In the genomic region with DNA sequence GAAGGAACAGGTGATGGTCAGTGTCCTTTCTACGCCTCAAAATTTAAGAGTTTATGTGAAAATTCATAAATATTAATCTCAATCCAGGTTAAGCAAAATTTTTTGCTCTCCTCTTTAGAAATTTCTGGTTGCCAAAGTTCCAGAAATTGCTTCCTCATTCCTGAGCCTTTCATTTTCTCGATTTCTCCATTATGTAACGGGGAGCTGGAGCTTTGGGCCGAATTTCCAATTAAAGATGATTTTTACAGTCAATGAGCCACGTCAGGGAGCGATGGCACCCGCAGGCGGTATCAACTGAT, we compare ENCODE assay signal across 8 cellular contexts. TPM values are rescaled to one million over a fixed set of nuclear protein-coding genes. Genes with fewer than 3 reads are reported as not detected.
DNase-seq lines count a peak whose midpoint lies in the region; ATAC-seq and TF ChIP-seq lines count a peak whose summit lies in the region.

No MANE protein-coding gene starts in this region.

- H3K4me3 ChIP-seq in GM12875 (ENCODE audit: low read depth, low read length) (peak overlapping the region; percentile 64), fibroblast of villous mesenchyme (ENCODE audit: low read depth, low read length) (peak overlapping the region; percentile 69), gastrocnemius medialis (peak overlapping the region; percentile 65 to 97 (median 82))

- no peak for ATAC-seq in gastrocnemius medialis
- no peak for ATAC-seq in GM19351 (IDR thresholded peaks at IDR 0.05; ENCODE audit: unreplicated experiment)
- no peak for ATAC-seq in HG03460 (IDR thresholded peaks at IDR 0.05; ENCODE audit: unreplicated experiment)

- H3K36me3 ChIP-seq in gastrocnemius medialis = no peaks in the 10 kb centered on the region

- TF ChIP-seq POLR2A in gastrocnemius medialis (IDR thresholded peaks at IDR 0.05) = no peak

- TF ChIP-seq CTCF in GM12875 (IDR thresholded peaks at IDR 0.05; ENCODE audit: borderline replicate concordance, insufficient read depth, low read depth, low read length) = no peak
- no peak for TF ChIP-seq CTCF in VCaP (conservative IDR thresholded peaks at IDR 0.05)
- no peak for TF ChIP-seq CTCF in fibroblast of villous mesenchyme (IDR thresholded peaks at IDR 0.05; ENCODE audit: insufficient read depth, low read depth, low read length)
- TF ChIP-seq CTCF in gastrocnemius medialis (IDR thresholded peaks at IDR 0.05 in 4 of 5, conservative IDR thresholded peaks at IDR 0.05 in 1 of 5) = no peak

- in situ Hi-C loops in gastrocnemius medialis (cut with MboI; ENCODE audit: low sequenced_read_pairs in 4 of 4) = no loop called here

- H3K9me3 ChIP-seq in gastrocnemius medialis = no peaks in the 10 kb centered on the region

- peaks cover 40 to 42% of the 10 kb centered on the region in 2 donors for H3K4me1 ChIP-seq in gastrocnemius medialis

- DNase-seq in fibroblast of villous mesenchyme (ENCODE audit: low read depth) = no peak
- no peak for DNase-seq in gastrocnemius medialis
- no peak for DNase-seq in effector CD8-positive, alpha-beta T cell (lab: John Stamatoyannopoulos, UW)
- no peak for DNase-seq in NCI-H2196 treated with DMSO at 0.1 percent for 48 hours (lab: John Stamatoyannopoulos, UW; ENCODE audit: unreplicated experiment)

- no peaks in the 10 kb centered on the region for H3K27me3 ChIP-seq in gastrocnemius medialis

- intact Hi-C loops in gastrocnemius medialis (cut with DNase I; ENCODE audit: low total_unique reads) = no loop called here

- H3K27ac ChIP-seq in VCaP (peak overlapping the region; percentile 98), gastrocnemius medialis (peak overlapping the region; percentile 93 to 98 (median 96))

RNA-seq across cellular contexts. Expression of a gene that starts 0.4 kb away (rescaled TPM):
- total RNA-seq in fibroblast of villous mesenchyme (140 and 235 TPM in 2 replicates), gastrocnemius medialis (10 to 100 TPM; 34.7 to 75.0 (median 54.9) TPM)

RNA-seq across cellular contexts. Expression of a gene that starts 35.8 kb away (rescaled TPM):
- total RNA-seq in fibroblast of villous mesenchyme (not detected in 2 replicates), gastrocnemius medialis (not detected)
